In the genomic region with DNA sequence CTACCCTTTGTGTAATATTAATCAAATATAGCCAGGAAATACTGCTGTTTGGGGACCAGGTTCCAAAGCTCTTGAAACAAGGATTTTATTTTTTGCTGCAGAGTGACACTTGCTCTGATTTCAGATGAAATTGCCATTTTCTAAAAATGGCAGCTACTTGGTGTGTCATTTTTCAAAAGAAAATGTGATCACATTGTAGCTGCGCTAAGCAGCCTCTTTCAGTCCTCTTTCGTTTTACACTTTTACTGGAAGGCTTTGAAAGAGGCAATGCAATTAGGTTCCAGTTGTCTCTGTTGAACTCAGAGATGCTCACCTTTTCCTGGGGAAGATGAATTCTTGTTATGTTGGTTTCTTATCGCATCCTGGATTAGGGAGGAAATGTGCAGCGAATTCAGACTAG, we compare ENCODE assay signal across 17 cellular contexts.
DNase-seq lines count a peak whose midpoint lies in the region; ATAC-seq and TF ChIP-seq lines count a peak whose summit lies in the region.
"Had no signal": no experiment of that assay in that cellular context is flagged by ENCODE, and none has a peak within 500 bp of the region (broad histone marks: within the 10 kb centered on the region; RNA-seq: fewer than 3 reads in every experiment).

No MANE protein-coding gene starts in this region.

- no peak for DNase-seq in activated CD4-positive, alpha-beta T cell treated with anti-CD3 and anti-CD28 coated beads for 36 hours
- DNase-seq in activated CD4-positive, alpha-beta T cell treated with anti-CD3 and anti-CD28 coated beads, Interleukin-2, amount 50 U/mL, for 1 hour, result no peak
- DNase-seq in PC-3, result no peak
- DNase-seq in inferior parietal cortex (ENCODE audit: extremely low spot score), result peak; percentile 20
- DNase-seq in Calu3, result no peak
- DNase-seq in NCI-H2107 treated with DMSO at 0.1 percent for 48 hours (lab: John Stamatoyannopoulos, UW; ENCODE audit: unreplicated experiment), result no peak
- DNase-seq in right lobe of liver, result no peak
- DNase-seq: activated CD8-positive, alpha-beta memory T cell treated with anti-CD3 and anti-CD28 coated beads, Interleukin-2, amount 50 U/mL, for 48 hours; NCI-H187 treated with DMSO at 0.1 percent for 48 hours had no signal

- no peak for TF ChIP-seq POLR2A in right lobe of liver (IDR thresholded peaks at IDR 0.05)

- H3K27ac ChIP-seq in DOHH2 (ENCODE audit: low read depth, low read length), result no peak overlapping the region
- no peak overlapping the region for H3K27ac ChIP-seq in PC-3 (ENCODE audit: low read length)
- H3K27ac ChIP-seq in right lobe of liver, result no peak overlapping the region
- H3K27ac ChIP-seq: neutrophil, right atrium auricular region, SJCRH30, transverse colon had no signal

- no peaks in the 10 kb centered on the region for H3K27me3 ChIP-seq in DOHH2 (ENCODE audit: control insufficient read depth, low read length)
- H3K27me3 ChIP-seq in PC-3 (ENCODE audit: low read length), result no peaks in the 10 kb centered on the region
- H3K27me3 ChIP-seq in right lobe of liver, result no peaks in the 10 kb centered on the region
- H3K27me3 ChIP-seq: neutrophil, right atrium auricular region, SJCRH30, transverse colon had no signal

- BruUV-seq in PC-3 (replicated peaks; lab: Mats Ljungman, UMichigan), result no TSS peak
- no TSS peak for BruUV-seq in Calu3 (replicated peaks; lab: Mats Ljungman, UMichigan)

- no peaks in the 10 kb centered on the region for H3K79me2 ChIP-seq in DOHH2 (ENCODE audit: control insufficient read depth, low read length)
- no peaks in the 10 kb centered on the region for H3K79me2 ChIP-seq in PC-3 (ENCODE audit: low read length)

- H3K4me2 ChIP-seq in DOHH2 (ENCODE audit: low read length) (peak overlapping the region; percentile 21), PC-3 (ENCODE audit: low read length) (no peak overlapping the region)

- H3K4me1 ChIP-seq in DOHH2 (ENCODE audit: control insufficient read depth, low read length) (peaks cover 17% of the 10 kb centered on the region), PC-3 (ENCODE audit: insufficient read depth, low read length) (peaks cover 17% of the 10 kb centered on the region), right lobe of liver (no peaks in the 10 kb centered on the region)
- H3K4me1 ChIP-seq: right atrium auricular region, SJCRH30, transverse colon had no signal

- H4K20me1 ChIP-seq in DOHH2 (ENCODE audit: control insufficient read depth, insufficient read depth, low read depth, low read length) (no peaks in the 10 kb centered on the region), PC-3 (ENCODE audit: low read length) (no peaks in the 10 kb centered on the region)

- H3K4me1 Mint-ChIP-seq in activated CD4-positive, alpha-beta T cell treated with anti-CD3 and anti-CD28 coated beads for 36 hours, result peaks cover 32% of the 10 kb centered on the region
- peaks cover 24% of the 10 kb centered on the region for H3K4me1 Mint-ChIP-seq in Calu3 (ENCODE audit: low read depth, unreplicated experiment)

- no peaks in the 10 kb centered on the region for H3F3A ChIP-seq in DOHH2 (ENCODE audit: control insufficient read depth, insufficient read depth)
- H3F3A ChIP-seq in PC-3 (ENCODE audit: low read length, unreplicated experiment), result no peaks in the 10 kb centered on the region

- no peaks in the 10 kb centered on the region for H3K9me3 ChIP-seq in DOHH2 (ENCODE audit: control insufficient read depth, insufficient read depth, low read length)
- no peaks in the 10 kb centered on the region for H3K9me3 ChIP-seq in PC-3 (ENCODE audit: low read length)
- H3K9me3 ChIP-seq in right lobe of liver, result no peaks in the 10 kb centered on the region
- H3K9me3 ChIP-seq: neutrophil, right atrium auricular region, SJCRH30, transverse colon had no signal

- H3K9ac ChIP-seq in PC-3 (ENCODE audit: low read length), result no peak overlapping the region

- H3K4me3 ChIP-seq in DOHH2 (ENCODE audit: low read length), result no peak overlapping the region
- no peak overlapping the region for H3K4me3 ChIP-seq in PC-3 (ENCODE audit: low read length)
- H3K4me3 ChIP-seq in right lobe of liver, result no peak overlapping the region
- H3K4me3 ChIP-seq: right atrium auricular region, SJCRH30, transverse colon had no signal

- CTCF ChIA-PET in activated CD4-positive, alpha-beta T cell treated with anti-CD3 and anti-CD28 coated beads for 36 hours (lab: Charles Lee), result interaction anchor here (0.5 to 2.3 kb wide), 30 partner anchors 8 to 790 kb away, joined by 3 to 10 read pairs (median 3); no protein-coding TSS in a partner anchor
- CTCF ChIA-PET in PC-3 (lab: Charles Lee), result interaction anchor here (0.7 to 1.1 kb wide), 3 partner anchors 67 to 713 kb away, joined by 3 read pairs; no protein-coding TSS in a partner anchor
- CTCF ChIA-PET in Calu3 (lab: Charles Lee), result interaction anchor here (0.8 to 1.4 kb wide), 2 partner anchors 33 to 50 kb away, joined by 3 read pairs; no protein-coding TSS in a partner anchor

- H3K27me3 Mint-ChIP-seq in activated CD4-positive, alpha-beta T cell treated with anti-CD3 and anti-CD28 coated beads for 36 hours, result no peaks in the 10 kb centered on the region
- no peaks in the 10 kb centered on the region for H3K27me3 Mint-ChIP-seq in Calu3 (ENCODE audit: unreplicated experiment)

- POLR2A ChIA-PET in activated CD4-positive, alpha-beta T cell treated with anti-CD3 and anti-CD28 coated beads for 36 hours (lab: Charles Lee), result interaction anchor here (0.5 kb wide), 1 partner anchor 37 kb away, joined by 3 read pairs; no protein-coding TSS in a partner anchor
- POLR2A ChIA-PET in PC-3 (lab: Charles Lee; ENCODE audit: unreplicated experiment), result no interaction called here

- no peaks in the 10 kb centered on the region for H3K9me3 Mint-ChIP-seq in activated CD4-positive, alpha-beta T cell treated with anti-CD3 and anti-CD28 coated beads for 36 hours (ENCODE audit: low read depth)
- no peaks in the 10 kb centered on the region for H3K9me3 Mint-ChIP-seq in Calu3 (ENCODE audit: low read depth, unreplicated experiment)
- H3K9me3 Mint-ChIP-seq: stimulated activated naive B cell treated with anti-CD40 and anti-IgM and Interleukin-4, amounts not matched to agents 10 μg/mL and 1 μg/mL and 100 μg/mL, for 72 hours had no signal

- peak overlapping the region; percentile 59 for H2AFZ ChIP-seq in PC-3 (ENCODE audit: low read length)

- intact Hi-C loops in activated CD4-positive, alpha-beta T cell treated with anti-CD3 and anti-CD28 coated beads for 36 hours (cut with DNase I, micrococcal nuclease), result loop anchor here (1.0 to 5.0 kb wide), 2 partner anchors 372 to 789 kb away; no protein-coding TSS in a partner anchor
- intact Hi-C loops in PC-3 (cut with micrococcal nuclease) (loop anchor here (2.0 kb wide), 1 partner anchor 788 kb away; no protein-coding TSS in a partner anchor), Calu3 (cut with micrococcal nuclease; ENCODE audit: unreplicated experiment) (loop anchor here (1.0 to 10.0 kb wide), 3 partner anchors 454 to 788 kb away; no protein-coding TSS in a partner anchor), right lobe of liver (cut with DNase I) (no loop called here)

- H3K36me3 ChIP-seq in DOHH2 (ENCODE audit: control insufficient read depth, low read length) (no peaks in the 10 kb centered on the region), PC-3 (ENCODE audit: low read depth, low read length) (no peaks in the 10 kb centered on the region), right lobe of liver (no peaks in the 10 kb centered on the region)
- H3K36me3 ChIP-seq: neutrophil, right atrium auricular region, SJCRH30, transverse colon had no signal

- ATAC-seq in activated CD4-positive, alpha-beta T cell treated with anti-CD3 and anti-CD28 coated beads for 36 hours, result peak; percentile 62
- no peak for ATAC-seq in PC-3
- ATAC-seq in right lobe of liver, result no peak
- ATAC-seq: activated CD4-positive, CD25-positive, alpha-beta regulatory T cell treated with anti-CD3 and anti-CD28 coated beads, Interleukin-2, amount 50 U/mL, for 24 hours had no signal

- TF ChIP-seq CTCF in DOHH2 (IDR thresholded peaks at IDR 0.05; ENCODE audit: low read depth, low read length, poor library complexity, severe bottlenecking) (no peak), PC-3 (conservative IDR thresholded peaks at IDR 0.05; ENCODE audit: low read depth, low read length) (no peak), Calu3 (IDR thresholded peaks at IDR 0.05; ENCODE audit: unreplicated experiment) (no peak), right lobe of liver (IDR thresholded peaks at IDR 0.05) (no peak)

- H3K27ac Mint-ChIP-seq in activated CD4-positive, alpha-beta T cell treated with anti-CD3 and anti-CD28 coated beads for 36 hours, result peak overlapping the region; percentile 95
- no peak overlapping the region for H3K27ac Mint-ChIP-seq in Calu3 (ENCODE audit: unreplicated experiment)
- H3K27ac Mint-ChIP-seq: CD14-positive monocyte; stimulated activated naive B cell treated with anti-CD40 and anti-IgM and Interleukin-4, amounts not matched to agents 10 μg/mL and 1 μg/mL and 100 μg/mL, for 72 hours had no signal

- H3K9me2 ChIP-seq in DOHH2 (replicated peaks; ENCODE audit: control insufficient read depth, low read length), result no peaks in the 10 kb centered on the region
- no peaks in the 10 kb centered on the region for H3K9me2 ChIP-seq in PC-3 (replicated peaks; ENCODE audit: low read length)

- 29% methylated on average over 4 of the region's 4 CpGs for WGBS in right lobe of liver (ENCODE audit: insufficient coverage, low coverage, low lambda C conversion rate, missing lambda C conversion rate)

- H3K4me3 Mint-ChIP-seq in activated CD4-positive, alpha-beta T cell treated with anti-CD3 and anti-CD28 coated beads for 36 hours, result peak overlapping the region; percentile 50
- H3K4me3 Mint-ChIP-seq in Calu3 (ENCODE audit: low read depth, unreplicated experiment), result no peak overlapping the region
- H3K4me3 Mint-ChIP-seq: CD14-positive monocyte; stimulated activated naive B cell treated with anti-CD40 and anti-IgM and Interleukin-4, amounts not matched to agents 10 μg/mL and 1 μg/mL and 100 μg/mL, for 72 hours had no signal

- H3K36me3 Mint-ChIP-seq in activated CD4-positive, alpha-beta T cell treated with anti-CD3 and anti-CD28 coated beads for 36 hours (ENCODE audit: low read depth), result no peaks in the 10 kb centered on the region
- H3K36me3 Mint-ChIP-seq in Calu3 (ENCODE audit: insufficient read depth, unreplicated experiment), result no peaks in the 10 kb centered on the region
- H3K36me3 Mint-ChIP-seq: CD14-positive monocyte; stimulated activated naive B cell treated with anti-CD40 and anti-IgM and Interleukin-4, amounts not matched to agents 10 μg/mL and 1 μg/mL and 100 μg/mL, for 72 hours had no signal

Comparison
In these comparisons a context has a peak if more than half of its experiments do, and no peak if none do; other contexts are left out.
1. intact Hi-C loops: an anchor here in activated CD4-positive, alpha-beta T cell treated with anti-CD3 and anti-CD28 coated beads for 36 hours (1.0 to 5.0 kb wide), PC-3 (2.0 kb wide) and Calu3 (1.0 to 10.0 kb wide); none called in right lobe of liver.